In the genomic region with DNA sequence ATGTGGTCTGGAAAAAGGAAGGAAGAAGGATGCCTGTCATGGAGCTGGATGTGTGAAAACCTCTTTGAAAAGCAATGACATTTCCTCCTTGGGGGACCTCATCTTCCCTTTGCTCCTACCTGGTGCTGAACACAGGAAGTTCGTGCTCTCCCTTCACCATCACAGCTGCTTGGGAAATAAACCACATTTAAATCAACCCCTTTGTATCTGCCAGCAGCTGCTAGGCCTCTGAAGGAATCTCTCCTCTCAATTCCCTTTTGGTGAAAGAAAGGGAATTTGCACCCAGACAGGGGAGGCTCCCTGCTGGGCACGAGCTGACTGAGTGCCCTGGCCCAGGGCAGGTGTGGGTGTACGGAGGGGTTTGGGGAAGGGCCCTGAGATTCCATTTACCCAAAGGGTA, we compare ENCODE assay signal across 1 cellular context.
TF ChIP-seq lines count a peak whose summit lies in the region.

No MANE protein-coding gene starts in this region.

TF ChIP-seq in WTC11, 78 proteins besides CTCF, POLR2A, EP300 and RAD21 (continued from another document):
- TF ChIP-seq, protein P1, sequence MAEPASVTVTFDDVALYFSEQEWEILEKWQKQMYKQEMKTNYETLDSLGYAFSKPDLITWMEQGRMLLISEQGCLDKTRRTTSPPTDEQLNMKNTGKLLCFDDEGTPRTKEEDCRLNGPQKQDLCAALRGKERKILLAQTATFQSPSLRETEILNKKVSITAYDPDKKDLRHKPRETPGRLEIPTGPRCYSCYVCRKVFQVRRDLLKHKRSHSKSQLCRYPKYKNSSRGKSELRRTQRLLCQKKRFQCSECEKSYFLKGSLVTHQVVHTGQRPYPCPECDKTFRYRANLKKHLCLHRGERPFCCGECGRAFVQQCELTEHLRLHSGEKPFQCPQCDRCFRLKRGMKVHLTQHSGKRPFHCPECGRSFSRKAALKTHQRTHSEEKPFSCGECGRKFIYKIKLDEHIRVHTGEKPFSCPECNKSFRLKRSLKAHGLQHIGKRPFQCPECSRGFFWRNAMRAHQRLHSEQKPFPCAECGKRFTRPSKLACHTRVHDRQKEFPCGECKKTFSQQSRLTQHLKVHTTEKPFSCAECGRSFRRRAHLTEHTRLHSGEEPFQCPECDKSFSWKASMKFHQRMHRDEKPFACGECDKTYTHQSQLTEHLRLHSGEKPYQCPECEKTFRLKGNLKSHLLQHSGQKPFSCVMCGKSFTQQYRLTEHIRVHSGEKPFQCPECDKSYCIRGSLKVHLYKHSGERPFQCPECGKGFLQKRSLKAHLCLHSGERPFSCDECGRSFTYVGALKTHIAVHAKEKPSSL (CRISPR knock-in tag; conservative IDR thresholded peaks at IDR 0.05): no peak
- TF ChIP-seq SMAD4 (CRISPR knock-in tag; IDR thresholded peaks at IDR 0.05): no peak
- TF ChIP-seq, protein P2, sequence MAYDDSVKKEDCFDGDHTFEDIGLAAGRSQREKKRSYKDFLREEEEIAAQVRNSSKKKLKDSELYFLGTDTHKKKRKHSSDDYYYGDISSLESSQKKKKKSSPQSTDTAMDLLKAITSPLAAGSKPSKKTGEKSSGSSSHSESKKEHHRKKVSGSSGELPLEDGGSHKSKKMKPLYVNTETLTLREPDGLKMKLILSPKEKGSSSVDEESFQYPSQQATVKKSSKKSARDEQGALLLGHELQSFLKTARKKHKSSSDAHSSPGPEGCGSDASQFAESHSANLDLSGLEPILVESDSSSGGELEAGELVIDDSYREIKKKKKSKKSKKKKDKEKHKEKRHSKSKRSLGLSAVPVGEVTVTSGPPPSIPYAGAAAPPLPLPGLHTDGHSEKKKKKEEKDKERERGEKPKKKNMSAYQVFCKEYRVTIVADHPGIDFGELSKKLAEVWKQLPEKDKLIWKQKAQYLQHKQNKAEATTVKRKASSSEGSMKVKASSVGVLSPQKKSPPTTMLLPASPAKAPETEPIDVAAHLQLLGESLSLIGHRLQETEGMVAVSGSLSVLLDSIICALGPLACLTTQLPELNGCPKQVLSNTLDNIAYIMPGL (CRISPR knock-in tag; IDR thresholded peaks at IDR 0.05): no peak
- TF ChIP-seq, protein P3, sequence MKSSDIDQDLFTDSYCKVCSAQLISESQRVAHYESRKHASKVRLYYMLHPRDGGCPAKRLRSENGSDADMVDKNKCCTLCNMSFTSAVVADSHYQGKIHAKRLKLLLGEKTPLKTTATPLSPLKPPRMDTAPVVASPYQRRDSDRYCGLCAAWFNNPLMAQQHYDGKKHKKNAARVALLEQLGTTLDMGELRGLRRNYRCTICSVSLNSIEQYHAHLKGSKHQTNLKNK (CRISPR knock-in tag; IDR thresholded peaks at IDR 0.05): no peak
- TF ChIP-seq, protein P4, sequence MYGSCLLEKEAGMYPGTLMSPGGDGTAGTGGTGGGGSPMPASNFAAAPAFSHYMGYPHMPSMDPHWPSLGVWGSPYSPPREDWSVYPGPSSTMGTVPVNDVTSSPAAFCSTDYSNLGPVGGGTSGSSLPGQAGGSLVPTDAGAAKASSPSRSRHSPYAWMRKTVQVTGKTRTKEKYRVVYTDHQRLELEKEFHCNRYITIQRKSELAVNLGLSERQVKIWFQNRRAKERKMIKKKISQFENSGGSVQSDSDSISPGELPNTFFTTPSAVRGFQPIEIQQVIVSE (CRISPR knock-in tag; IDR thresholded peaks at IDR 0.05; ENCODE audit: borderline replicate concordance): no peak
